In genomic region chr19:51341066-51341465, GRCh38 we compare ENCODE assay signal across 2 cellular contexts.
TF ChIP-seq lines count a peak whose summit lies in the region.

No MANE protein-coding gene starts in this region.

TF ChIP-seq in H1, 55 proteins besides CTCF, POLR2A, EP300 and RAD21:
- no peak for TF ChIP-seq PHF8 (conservative IDR thresholded peaks at IDR 0.05; ENCODE audit: low read depth, low read length)
- TF ChIP-seq RFX5 (IDR thresholded peaks at IDR 0.05; ENCODE audit: borderline replicate concordance, low read depth, low read length): no peak
- TF ChIP-seq CEBPB (IDR thresholded peaks at IDR 0.05; ENCODE audit: low read depth, low read length): no peak
- TF ChIP-seq SP1 (IDR thresholded peaks at IDR 0.05; ENCODE audit: low read depth, low read length): no peak
- TF ChIP-seq MAFK (IDR thresholded peaks at IDR 0.05; ENCODE audit: low read depth, low read length): no peak
- TF ChIP-seq SRF (IDR thresholded peaks at IDR 0.05; ENCODE audit: low read depth, low read length): no peak
- TF ChIP-seq BRCA1 (IDR thresholded peaks at IDR 0.05; ENCODE audit: low read depth, low read length): no peak

TF ChIP-seq in neural cell, 6 proteins besides CTCF, POLR2A, EP300 and RAD21:
- TF ChIP-seq TAF1 (IDR thresholded peaks at IDR 0.05; ENCODE audit: low read depth): no peak
- TF ChIP-seq REST (IDR thresholded peaks at IDR 0.05; ENCODE audit: borderline replicate concordance): no peak
- TF ChIP-seq SMC3 (conservative IDR thresholded peaks at IDR 0.05; ENCODE audit: poor library complexity): no peak
- TF ChIP-seq EZH2 (IDR thresholded peaks at IDR 0.05; ENCODE audit: borderline replicate concordance, insufficient read depth, low read length, poor library complexity, severe bottlenecking): no peak
- TF ChIP-seq MXI1 (conservative IDR thresholded peaks at IDR 0.05; ENCODE audit: poor library complexity, severe bottlenecking): no peak
- TF ChIP-seq POLR2AphosphoS5 (IDR thresholded peaks at IDR 0.05): no peak
TF ChIP-seq in neural cell: peak in this region for 0.
